Comparison of ENCODE assay signal across 13 cellular contexts in genomic region chr17:36092715-36093114, GRCh38. TPM values are rescaled to one million over a fixed set of nuclear protein-coding genes. Genes with fewer than 3 reads are reported as not detected.
DNase-seq lines count a peak whose midpoint lies in the region; ATAC-seq, FAIRE-seq and TF ChIP-seq lines count a peak whose summit lies in the region.
"Not testable (repeated sequence)": the region's sequence is repeated elsewhere in the genome, so short reads cannot be mapped to it uniquely, and the experiment has no call there.
"Had no signal": no experiment of that assay in that cellular context is flagged by ENCODE, and none has a peak within 500 bp of the region (broad histone marks: within the 10 kb centered on the region; RNA-seq: fewer than 3 reads in every experiment).

No MANE protein-coding gene starts in this region.

- not testable (repeated sequence) for TF ChIP-seq EP300 in HepG2 (IDR thresholded peaks at IDR 0.05; ENCODE audit: low read depth in 2 of 2, low read length in 2 of 2); HepG2 (CRISPR knock-in tag; IDR thresholded peaks at IDR 0.05; ENCODE audit: borderline replicate concordance)

- not testable (repeated sequence) for H3K36me3 Mint-ChIP-seq in activated CD4-positive, alpha-beta memory T cell treated with anti-CD3 and anti-CD28 coated beads for 36 hours; activated T-cell treated with anti-CD3 and anti-CD28 coated beads, Interleukin-2, amount 50 U/mL, for 72 hours (ENCODE audit: insufficient read depth in 2 of 2); central memory CD8-positive, alpha-beta T cell (ENCODE audit: insufficient read depth); natural killer cell

- peaks cover 28% of the 10 kb centered on the region for H3K27me3 Mint-ChIP-seq in activated CD4-positive, alpha-beta memory T cell treated with anti-CD3 and anti-CD28 coated beads for 36 hours
- H3K27me3 Mint-ChIP-seq in activated T-cell treated with anti-CD3 and anti-CD28 coated beads, Interleukin-2, amount 50 U/mL, for 72 hours (ENCODE audit: low read depth) = peaks cover 41% of the 10 kb centered on the region
- H3K27me3 Mint-ChIP-seq in central memory CD8-positive, alpha-beta T cell; natural killer cell (ENCODE audit: low read depth in 2 of 2): not testable (repeated sequence)

- 9% methylated on average over 6 of the region's 6 CpGs for WGBS in HepG2 (ENCODE audit: low lambda C conversion rate)

- H3K79me2 ChIP-seq in OCI-LY3 (ENCODE audit: low read length); HepG2 (ENCODE audit: insufficient read depth, low read length): not testable (repeated sequence)

- H3K27ac Mint-ChIP-seq in activated CD4-positive, alpha-beta memory T cell treated with anti-CD3 and anti-CD28 coated beads for 36 hours = peak overlapping the region; percentile 71
- H3K27ac Mint-ChIP-seq in activated T-cell treated with anti-CD3 and anti-CD28 coated beads, Interleukin-2, amount 50 U/mL, for 72 hours = peak overlapping the region; percentile 80
- H3K27ac Mint-ChIP-seq in central memory CD8-positive, alpha-beta T cell (ENCODE audit: low read depth) = peak overlapping the region; percentile 29
- peak overlapping the region; percentile 90 to 100 for H3K27ac Mint-ChIP-seq in natural killer cell

- not testable (repeated sequence) for H2AFZ ChIP-seq in OCI-LY3 (ENCODE audit: low read depth, low read length); HepG2 (ENCODE audit: low read length)

- not testable (repeated sequence) for H3K4me3 Mint-ChIP-seq in activated CD4-positive, alpha-beta memory T cell treated with anti-CD3 and anti-CD28 coated beads for 36 hours; central memory CD8-positive, alpha-beta T cell
- H3K4me3 Mint-ChIP-seq in activated T-cell treated with anti-CD3 and anti-CD28 coated beads, Interleukin-2, amount 50 U/mL, for 72 hours = peak overlapping the region in 1 of 2 donors; percentile 8
- peak overlapping the region; percentile 40 for H3K4me3 Mint-ChIP-seq in natural killer cell

- H4K20me1 ChIP-seq in BLaER1 treated with 17β-estradiol and CSF1 and Interleukin-3, amounts not matched to agents 10 nM and 100 nM; OCI-LY3 (ENCODE audit: insufficient read depth, low read length); HepG2 (ENCODE audit: insufficient read depth, low read length): not testable (repeated sequence)

- not testable (repeated sequence) for H3K36me3 ChIP-seq in BLaER1 treated with 17β-estradiol and CSF1 and Interleukin-3, amounts not matched to agents 10 nM and 100 nM; OCI-LY3 (replicated peaks; ENCODE audit: low read depth, low read length); HepG2 (replicated peaks in 1 of 2; ENCODE audit: control insufficient read depth in 1 of 2, insufficient read depth in 2 of 2, low read length in 2 of 2)

- not testable (repeated sequence) for FAIRE-seq in HepG2 (lab: Jason Lieb, UNC)

- not testable (repeated sequence) for H3K9me3 ChIP-seq in BLaER1 treated with 17β-estradiol and CSF1 and Interleukin-3, amounts not matched to agents 10 nM and 100 nM (replicated peaks in 1 of 11); OCI-LY3 (ENCODE audit: insufficient read depth, low read length); HepG2 (ENCODE audit: low read length)

- H3K27me3 ChIP-seq in BLaER1 treated with 17β-estradiol and CSF1 and Interleukin-3, amounts not matched to agents 10 nM and 100 nM; OCI-LY3 (ENCODE audit: low read depth, low read length); HepG2 (ENCODE audit: control insufficient read depth in 1 of 2, insufficient read depth in 2 of 2, low read length in 2 of 2): not testable (repeated sequence)

- not testable (repeated sequence) for TF ChIP-seq POLR2A in HepG2 (IDR thresholded peaks at IDR 0.05; ENCODE audit: insufficient read depth in 1 of 2, low read depth in 2 of 2, low read length in 2 of 2)

- not testable (repeated sequence) for BruUV-seq in HepG2 (replicated peaks; lab: Mats Ljungman, UMichigan)

- peak overlapping the region; percentile 72 to 99 (median 93); a peak in 19 of 22 replicates for H3K27ac ChIP-seq in BLaER1 treated with 17β-estradiol and CSF1 and Interleukin-3, amounts not matched to agents 10 nM and 100 nM
- peak overlapping the region; percentile 18; the same call in 1 of the 2 replicates for H3K27ac ChIP-seq in OCI-LY3 (ENCODE audit: low read length)
- not testable (repeated sequence) for H3K27ac ChIP-seq in HepG2 (ENCODE audit: extremely low read length, insufficient read depth, low read length)

- intact Hi-C loops in activated CD4-positive, alpha-beta memory T cell treated with anti-CD3 and anti-CD28 coated beads for 36 hours (cut with micrococcal nuclease) = loop anchor here (5.0 kb wide), 1 partner anchor 845 kb away; no protein-coding TSS in a partner anchor
- intact Hi-C loops in HepG2 (cut with micrococcal nuclease; ENCODE audit: unreplicated experiment); natural killer cell (cut with micrococcal nuclease): not testable (repeated sequence)

- not testable (repeated sequence) for DNase-seq in activated CD4-positive, alpha-beta memory T cell treated with anti-CD3 and anti-CD28 coated beads for 36 hours; activated T-cell treated with anti-CD3 and anti-CD28 coated beads, Interleukin-2, amount 50 U/mL, for 72 hours; central memory CD8-positive, alpha-beta T cell (ENCODE audit: low spot score in 2 of 2); HepG2 (ENCODE audit: low spot score); natural killer cell

- peaks cover 59 to 78% (median 70%) of the 10 kb centered on the region in 10 experiments for H3K4me1 ChIP-seq in BLaER1 treated with 17β-estradiol and CSF1 and Interleukin-3, amounts not matched to agents 10 nM and 100 nM
- peaks cover 47% of the 10 kb centered on the region for H3K4me1 ChIP-seq in OCI-LY3 (ENCODE audit: low read length)
- not testable (repeated sequence) for H3K4me1 ChIP-seq in HepG2 (ENCODE audit: insufficient read depth, low read length)

- H3K4me3 ChIP-seq in BLaER1 treated with 17β-estradiol and CSF1 and Interleukin-3, amounts not matched to agents 10 nM and 100 nM; HepG2 (replicated peaks in 1 of 3; ENCODE audit: insufficient read depth in 1 of 3, low read depth in 2 of 3, low read length in 3 of 3): not testable (repeated sequence)
- H3K4me3 ChIP-seq in OCI-LY3 (ENCODE audit: low read length) = peak overlapping the region; percentile 60

- not testable (repeated sequence) for TF ChIP-seq RAD21 in HepG2 (CRISPR knock-in tag; IDR thresholded peaks at IDR 0.05)

- H3K4me1 Mint-ChIP-seq in activated CD4-positive, alpha-beta memory T cell treated with anti-CD3 and anti-CD28 coated beads for 36 hours (ENCODE audit: low read depth) = peaks cover 57% of the 10 kb centered on the region
- peaks cover 48% of the 10 kb centered on the region for H3K4me1 Mint-ChIP-seq in activated T-cell treated with anti-CD3 and anti-CD28 coated beads, Interleukin-2, amount 50 U/mL, for 72 hours (ENCODE audit: low read depth)
- peaks cover 76% of the 10 kb centered on the region for H3K4me1 Mint-ChIP-seq in central memory CD8-positive, alpha-beta T cell
- peaks cover 86 to 92% of the 10 kb centered on the region in 2 donors for H3K4me1 Mint-ChIP-seq in natural killer cell

- not testable (repeated sequence) for ATAC-seq in activated T-cell treated with anti-CD3 and anti-CD28 coated beads, Interleukin-2, amount 50 U/mL, for 72 hours (replicated peaks in 1 of 2); central memory CD8-positive, alpha-beta T cell (replicated peaks; ENCODE audit: extremely low read depth, poor library complexity, severe bottlenecking); HepG2; natural killer cell

- CTCF ChIA-PET in activated CD4-positive, alpha-beta memory T cell treated with anti-CD3 and anti-CD28 coated beads for 36 hours (lab: Charles Lee) = interaction anchor here (0.6 to 1.7 kb wide), 4 partner anchors 20 to 57 kb away, joined by 4 to 13 read pairs (median 6); no protein-coding TSS in a partner anchor
- CTCF ChIA-PET in HepG2 (lab: Yijun Ruan, JAX; ENCODE audit: low intra/inter-chr PET ratio, low total read pairs) = not testable (repeated sequence)

- not testable (repeated sequence) for H3K9me3 Mint-ChIP-seq in activated CD4-positive, alpha-beta memory T cell treated with anti-CD3 and anti-CD28 coated beads for 36 hours; activated T-cell treated with anti-CD3 and anti-CD28 coated beads, Interleukin-2, amount 50 U/mL, for 72 hours; central memory CD8-positive, alpha-beta T cell; natural killer cell

- not testable (repeated sequence) for TF ChIP-seq CTCF in OCI-LY3 (IDR thresholded peaks at IDR 0.05; ENCODE audit: low read depth, low read length); HepG2 (CRISPR knock-in tag; IDR thresholded peaks at IDR 0.05); natural killer cell (IDR thresholded peaks at IDR 0.05)

- in situ Hi-C loops in HepG2 (cut with HindIII; ENCODE audit: extremely low pct_ligation_motif_present, low pct_unique_long_range_greater_than_20kb) = not testable (repeated sequence)

- H3K4me2 ChIP-seq in BLaER1 treated with 17β-estradiol and CSF1 and Interleukin-3, amounts not matched to agents 10 nM and 100 nM = peak overlapping the region; percentile 64 to 99 (median 88); a peak in 19 of 22 replicates
- peak overlapping the region; percentile 94 for H3K4me2 ChIP-seq in OCI-LY3 (ENCODE audit: low read length)
- not testable (repeated sequence) for H3K4me2 ChIP-seq in HepG2 (ENCODE audit: low read depth, low read length)

- H3K9ac ChIP-seq in BLaER1 treated with 17β-estradiol and CSF1 and Interleukin-3, amounts not matched to agents 10 nM and 100 nM = peak overlapping the region in 3 of 11 experiments; percentile 18 to 35 (median 19); a peak in 1 of 22 replicates
- not testable (repeated sequence) for H3K9ac ChIP-seq in OCI-LY3 (ENCODE audit: low read length); HepG2 (ENCODE audit: insufficient read depth, low read depth, low read length)

- POLR2A ChIA-PET in activated CD4-positive, alpha-beta memory T cell treated with anti-CD3 and anti-CD28 coated beads for 36 hours (lab: Charles Lee) = interaction anchor here (1.2 to 5.2 kb wide), 6 partner anchors 10 to 196 kb away, joined by 4 to 71 read pairs (median 6); partner anchors contain the start of gene CCL4
- POLR2A ChIA-PET in HepG2 (lab: Yijun Ruan, JAX) = not testable (repeated sequence)

RNA-seq across cellular contexts. Expression of gene CCL3, which starts 2.8 kb away (rescaled TPM):
- total RNA-seq in activated CD4-positive, alpha-beta memory T cell treated with anti-CD3 and anti-CD28 coated beads for 36 hours = 100 to 1,000 TPM; 981 to 989 TPM
- 100 to 1,000 TPM in 1 of 2 donors, 10 to 100 TPM in 1; 79.6 to 336 TPM for total RNA-seq in activated T-cell treated with anti-CD3 and anti-CD28 coated beads, Interleukin-2, amount 50 U/mL, for 72 hours
- total RNA-seq in HepG2 (2016; rRNA removed; fragmentation: Illumina TruSeq; extraction: Trizol) (not detected in 2 replicates), natural killer cell (100 to 1,000 TPM; 381 to 547 (median 450) TPM)
- total RNA-seq in HepG2 (2016; cell fraction: cytosol; rRNA removed; fragmentation: Illumina TruSeq; extraction: Trizol; ENCODE audit: low read depth) = not detected in 2 replicates
- not detected in 2 replicates for total RNA-seq in HepG2 (2016; cell fraction: insoluble cytoplasmic fraction; rRNA removed; fragmentation: Illumina TruSeq; extraction: Trizol)
- not detected in 2 replicates for total RNA-seq in HepG2 (2016; cell fraction: membrane; rRNA removed; fragmentation: Illumina TruSeq; extraction: Trizol)
- total RNA-seq in HepG2 (2016; cell fraction: nucleus; rRNA removed; fragmentation: Illumina TruSeq; extraction: Trizol) = not detected in 2 replicates
- polyA plus RNA-seq in HepG2 (2011; rRNA removed) = not detected in 2 replicates
- polyA plus RNA-seq in HepG2 (2011; cell fraction: cytosol; rRNA removed) = 0.12 TPM in 1 of 2 replicates, not detected in the other
- polyA plus RNA-seq in HepG2 (2011; cell fraction: nucleus; rRNA removed) = 0.26 and 0.38 TPM in 2 replicates
- polyA plus RNA-seq in HepG2 (2012) = not detected in 2 replicates
- not detected in 2 replicates for polyA plus RNA-seq in HepG2 (2016; cell fraction: cytosol; fragmentation: Illumina TruSeq; extraction: Trizol; ENCODE audit: low read depth)
- not detected in 2 replicates for polyA plus RNA-seq in HepG2 (2016; cell fraction: insoluble cytoplasmic fraction; fragmentation: Illumina TruSeq; extraction: Trizol; ENCODE audit: low read depth)
- not detected in 2 replicates for polyA plus RNA-seq in HepG2 (2016; cell fraction: membrane; fragmentation: Illumina TruSeq; extraction: Trizol; ENCODE audit: low read depth)
- not detected in 2 replicates for polyA plus RNA-seq in HepG2 (2016; cell fraction: nucleus; fragmentation: Illumina TruSeq; extraction: Trizol; ENCODE audit: insufficient read depth, low read depth)
- 3.3 TPM in 1 of 2 replicates, not detected in the other for polyA minus RNA-seq in HepG2 (2011; rRNA and poly(A)+ RNA removed; ENCODE audit: low replicate concordance)
- polyA minus RNA-seq in HepG2 (2011; cell fraction: cytosol; rRNA and poly(A)+ RNA removed) = not detected in 2 replicates
- polyA minus RNA-seq in HepG2 (2011; cell fraction: nucleus; rRNA and poly(A)+ RNA removed) = not detected in 2 replicates
- total RNA-seq: A172, GM23248, H4 had no signal
- polyA plus RNA-seq: CD4-positive, alpha-beta memory T cell; GM23248 had no signal

RNA-seq across cellular contexts. Expression of gene CCL4, which starts 10.9 kb away (rescaled TPM):
- 100 to 1,000 TPM; 917 to 966 TPM for total RNA-seq in activated CD4-positive, alpha-beta memory T cell treated with anti-CD3 and anti-CD28 coated beads for 36 hours
- 100 to 1,000 TPM in 1 of 2 donors, 10 to 100 TPM in 1; 63.9 to 200 TPM for total RNA-seq in activated T-cell treated with anti-CD3 and anti-CD28 coated beads, Interleukin-2, amount 50 U/mL, for 72 hours
- total RNA-seq in HepG2 (2016; rRNA removed; fragmentation: Illumina TruSeq; extraction: Trizol) (not detected in 2 replicates), natural killer cell (100 to 1,000 TPM; 360 to 532 (median 476) TPM)
- total RNA-seq in HepG2 (2016; cell fraction: cytosol; rRNA removed; fragmentation: Illumina TruSeq; extraction: Trizol; ENCODE audit: low read depth) = not detected in 2 replicates
- total RNA-seq in HepG2 (2016; cell fraction: insoluble cytoplasmic fraction; rRNA removed; fragmentation: Illumina TruSeq; extraction: Trizol) = not detected in 2 replicates
- not detected in 2 replicates for total RNA-seq in HepG2 (2016; cell fraction: membrane; rRNA removed; fragmentation: Illumina TruSeq; extraction: Trizol)
- not detected in 2 replicates for total RNA-seq in HepG2 (2016; cell fraction: nucleus; rRNA removed; fragmentation: Illumina TruSeq; extraction: Trizol)
- polyA plus RNA-seq in HepG2 (2011; rRNA removed) = not detected in 2 replicates
- not detected in 2 replicates for polyA plus RNA-seq in HepG2 (2011; cell fraction: cytosol; rRNA removed)
- 0.26 TPM in 1 of 2 replicates, not detected in the other for polyA plus RNA-seq in HepG2 (2011; cell fraction: nucleus; rRNA removed)
- not detected in 2 replicates for polyA plus RNA-seq in HepG2 (2012)
- not detected in 2 replicates for polyA plus RNA-seq in HepG2 (2016; cell fraction: cytosol; fragmentation: Illumina TruSeq; extraction: Trizol; ENCODE audit: low read depth)
- not detected in 2 replicates for polyA plus RNA-seq in HepG2 (2016; cell fraction: insoluble cytoplasmic fraction; fragmentation: Illumina TruSeq; extraction: Trizol; ENCODE audit: low read depth)
- not detected in 2 replicates for polyA plus RNA-seq in HepG2 (2016; cell fraction: membrane; fragmentation: Illumina TruSeq; extraction: Trizol; ENCODE audit: low read depth)
- not detected in 2 replicates for polyA plus RNA-seq in HepG2 (2016; cell fraction: nucleus; fragmentation: Illumina TruSeq; extraction: Trizol; ENCODE audit: insufficient read depth, low read depth)
- polyA minus RNA-seq in HepG2 (2011; rRNA and poly(A)+ RNA removed; ENCODE audit: low replicate concordance) = 0.47 TPM in 1 of 2 replicates, not detected in the other
- polyA minus RNA-seq in HepG2 (2011; cell fraction: cytosol; rRNA and poly(A)+ RNA removed) = not detected in 2 replicates
- polyA minus RNA-seq in HepG2 (2011; cell fraction: nucleus; rRNA and poly(A)+ RNA removed) = not detected in 2 replicates
- total RNA-seq: A172, Daoy, GM23248, H4 had no signal
- polyA plus RNA-seq: GM23248 had no signal

RNA-seq across cellular contexts. Expression of gene CCL18, which starts 28.6 kb away (rescaled TPM):
- under 1 TPM in 1 of 2 experiments, not detected in 1; 0.52 TPM for total RNA-seq in activated CD4-positive, alpha-beta memory T cell treated with anti-CD3 and anti-CD28 coated beads for 36 hours
- 1 to 10 TPM in 1 of 2 donors, under 1 TPM in 1; 0.48 to 1.5 TPM for total RNA-seq in activated T-cell treated with anti-CD3 and anti-CD28 coated beads, Interleukin-2, amount 50 U/mL, for 72 hours
- total RNA-seq in HepG2 (2016; rRNA removed; fragmentation: Illumina TruSeq; extraction: Trizol) = not detected in 2 replicates
- not detected in 2 replicates for total RNA-seq in HepG2 (2016; cell fraction: cytosol; rRNA removed; fragmentation: Illumina TruSeq; extraction: Trizol; ENCODE audit: low read depth)
- total RNA-seq in HepG2 (2016; cell fraction: insoluble cytoplasmic fraction; rRNA removed; fragmentation: Illumina TruSeq; extraction: Trizol) = not detected in 2 replicates
- not detected in 2 replicates for total RNA-seq in HepG2 (2016; cell fraction: membrane; rRNA removed; fragmentation: Illumina TruSeq; extraction: Trizol)
- total RNA-seq in HepG2 (2016; cell fraction: nucleus; rRNA removed; fragmentation: Illumina TruSeq; extraction: Trizol) = not detected in 2 replicates
- not detected in 2 replicates for polyA plus RNA-seq in HepG2 (2011; rRNA removed)
- not detected in 2 replicates for polyA plus RNA-seq in HepG2 (2011; cell fraction: cytosol; rRNA removed)
- polyA plus RNA-seq in HepG2 (2011; cell fraction: nucleus; rRNA removed) = not detected in 2 replicates
- polyA plus RNA-seq in HepG2 (2012) = not detected in 2 replicates
- not detected in 2 replicates for polyA plus RNA-seq in HepG2 (2016; cell fraction: cytosol; fragmentation: Illumina TruSeq; extraction: Trizol; ENCODE audit: low read depth)
- polyA plus RNA-seq in HepG2 (2016; cell fraction: insoluble cytoplasmic fraction; fragmentation: Illumina TruSeq; extraction: Trizol; ENCODE audit: low read depth) = not detected in 2 replicates
- polyA plus RNA-seq in HepG2 (2016; cell fraction: membrane; fragmentation: Illumina TruSeq; extraction: Trizol; ENCODE audit: low read depth) = not detected in 2 replicates
- not detected in 2 replicates for polyA plus RNA-seq in HepG2 (2016; cell fraction: nucleus; fragmentation: Illumina TruSeq; extraction: Trizol; ENCODE audit: insufficient read depth, low read depth)
- polyA minus RNA-seq in HepG2 (2011; rRNA and poly(A)+ RNA removed; ENCODE audit: low replicate concordance) = not detected in 2 replicates
- not detected in 2 replicates for polyA minus RNA-seq in HepG2 (2011; cell fraction: cytosol; rRNA and poly(A)+ RNA removed)
- polyA minus RNA-seq in HepG2 (2011; cell fraction: nucleus; rRNA and poly(A)+ RNA removed) = not detected in 2 replicates
- under 1 TPM in 2 of 3 donors, not detected in 1; 0.54 to 0.55 TPM for total RNA-seq in natural killer cell
- total RNA-seq: A172; CD4-positive, alpha-beta memory T cell; Daoy; GM23248; H4 had no signal
- polyA plus RNA-seq: CD14-positive monocyte; CD4-positive, alpha-beta memory T cell; GM23248 had no signal

Comparison
In these comparisons a context has a peak if more than half of its experiments do, and no peak if none do; other contexts are left out.
1. H3K27ac Mint-ChIP-seq: peak in every context shown above with its lines; median percentile 95 in natural killer cell; 80 in activated T-cell treated with anti-CD3 and anti-CD28 coated beads, Interleukin-2, amount 50 U/mL, for 72 hours; 71 in activated CD4-positive, alpha-beta memory T cell treated with anti-CD3 and anti-CD28 coated beads for 36 hours; 29 in central memory CD8-positive, alpha-beta T cell.
2. RNA of gene CCL3, which starts 2.8 kb away (total RNA-seq): 981 to 989 TPM in activated CD4-positive, alpha-beta memory T cell treated with anti-CD3 and anti-CD28 coated beads for 36 hours, 381 to 547 TPM in natural killer cell and 79.6 to 336 TPM in activated T-cell treated with anti-CD3 and anti-CD28 coated beads, Interleukin-2, amount 50 U/mL, for 72 hours; not detected in HepG2; every median in the first group is over 10 times any median in the second.
3. RNA of gene CCL4, which starts 10.9 kb away (total RNA-seq): 917 to 966 TPM in activated CD4-positive, alpha-beta memory T cell treated with anti-CD3 and anti-CD28 coated beads for 36 hours, 360 to 532 TPM in natural killer cell and 63.9 to 200 TPM in activated T-cell treated with anti-CD3 and anti-CD28 coated beads, Interleukin-2, amount 50 U/mL, for 72 hours; not detected in HepG2; every median in the first group is over 10 times any median in the second.